In the genomic region with DNA sequence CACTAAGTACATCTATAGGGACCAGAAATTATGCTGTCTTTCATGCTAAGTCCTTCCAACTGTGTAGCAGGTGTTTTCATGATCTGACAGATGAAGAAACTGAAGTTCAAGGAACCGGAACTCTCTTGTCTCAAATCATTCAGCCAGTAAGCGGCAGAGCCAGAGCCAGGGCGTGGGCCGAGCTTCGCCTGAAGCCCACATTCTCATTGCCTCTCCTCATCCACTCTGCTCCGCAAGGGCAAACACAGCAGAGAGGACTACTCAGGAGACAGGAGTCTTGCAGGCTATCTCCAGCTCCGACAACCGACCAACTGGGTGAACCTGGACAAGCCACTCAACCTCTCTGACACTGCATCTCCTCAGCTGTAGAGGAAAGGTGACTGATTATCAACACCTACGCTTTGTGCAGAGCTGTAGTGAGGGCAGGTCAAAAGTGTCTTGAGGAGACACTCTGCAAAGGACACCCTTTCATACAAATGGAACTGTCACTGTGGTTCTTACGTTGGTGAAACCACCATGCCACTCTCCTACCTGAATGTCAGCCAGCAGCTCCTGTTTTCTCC, we compare ENCODE assay signal across 8 cellular contexts.
DNase-seq lines count a peak whose midpoint lies in the region; ATAC-seq and TF ChIP-seq lines count a peak whose summit lies in the region.
"Had no signal": no experiment of that assay in that cellular context is flagged by ENCODE, and none has a peak within 500 bp of the region (broad histone marks: within the 10 kb centered on the region; RNA-seq: fewer than 3 reads in every experiment).

No MANE protein-coding gene starts in this region.

- no peak overlapping the region for H3K9ac ChIP-seq in parathyroid adenoma

- no peak for TF ChIP-seq CTCF in RWPE1 (conservative IDR thresholded peaks at IDR 0.05; ENCODE audit: low read depth)
- TF ChIP-seq CTCF in parathyroid adenoma (IDR thresholded peaks at IDR 0.05), result no peak

- peaks cover 17% of the 10 kb centered on the region for H3K4me1 ChIP-seq in parathyroid adenoma

- H2AFZ ChIP-seq in parathyroid adenoma, result peak overlapping the region; percentile 56

- CTCF ChIA-PET in RWPE1 (lab: Yijun Ruan, JAX), result interaction anchor here (0.5 to 4.7 kb wide), 12 partner anchors 8 to 212 kb away, joined by 3 to 36 read pairs (median 3); no protein-coding TSS in a partner anchor

- no peak overlapping the region for H3K4me2 ChIP-seq in parathyroid adenoma (ENCODE audit: low read length)

- no peak for DNase-seq in RWPE1 (ENCODE audit: low spot score)
- no peak for DNase-seq in HK-2 (ENCODE audit: unreplicated experiment)
- DNase-seq in NCI-H345 (lab: John Stamatoyannopoulos, UW), result no peak

- H3K4me3 ChIP-seq in parathyroid adenoma (ENCODE audit: low read depth, low read length), result no peak overlapping the region
- H3K4me3 ChIP-seq: adrenal gland had no signal

- POLR2A ChIA-PET in RWPE1 (lab: Yijun Ruan, JAX; ENCODE audit: low non-redundant PET), result no interaction called here

- H3K27me3 ChIP-seq in parathyroid adenoma (ENCODE audit: control insufficient read depth, insufficient read depth, low read length), result no peaks in the 10 kb centered on the region
- H3K27me3 ChIP-seq: adrenal gland had no signal

- H3K9me3 ChIP-seq in parathyroid adenoma (ENCODE audit: control insufficient read depth, low read length), result no peaks in the 10 kb centered on the region
- H3K9me3 ChIP-seq: adrenal gland had no signal

- ATAC-seq in GM18519 (IDR thresholded peaks at IDR 0.05; ENCODE audit: low FRiP score, unreplicated experiment), result peak; percentile 42
- ATAC-seq in GM21723 (IDR thresholded peaks at IDR 0.05; ENCODE audit: unreplicated experiment), result peak; percentile 62
- ATAC-seq in HG03196 (IDR thresholded peaks at IDR 0.05; ENCODE audit: unreplicated experiment), result no peak

- peak overlapping the region; percentile 46 for H3K27ac ChIP-seq in RWPE1
- H3K27ac ChIP-seq in parathyroid adenoma, result peak overlapping the region; percentile 48

- H3K79me2 ChIP-seq in parathyroid adenoma, result peaks cover 16% of the 10 kb centered on the region

- H3K36me3 ChIP-seq in parathyroid adenoma (ENCODE audit: control insufficient read depth, insufficient read depth, low read length), result no peaks in the 10 kb centered on the region
